Comparison of ENCODE assay signal across 1 cellular context in genomic region chr3:86991482-86991815, GRCh38.
TF ChIP-seq lines count a peak whose summit lies in the region.

No MANE protein-coding gene starts in this region.

TF ChIP-seq in H1, 55 proteins besides CTCF, POLR2A, EP300 and RAD21:
- TF ChIP-seq BCL11A (IDR thresholded peaks at IDR 0.05; ENCODE audit: low read depth in 2 of 2, low read length in 2 of 2) (no peak), POLR2AphosphoS5 (IDR thresholded peaks at IDR 0.05; ENCODE audit: low read depth, low read length) (no peak), E2F6 (IDR thresholded peaks at IDR 0.05) (no peak), TAF7 (optimal IDR thresholded peaks at IDR 0.05; ENCODE audit: borderline replicate concordance, low read depth, low read length) (no peak), CREB1 (IDR thresholded peaks at IDR 0.05) (no peak), EZH2 (IDR thresholded peaks at IDR 0.05; ENCODE audit: low read depth, low read length, severe bottlenecking) (no peak), ATF3 (IDR thresholded peaks at IDR 0.05; ENCODE audit: insufficient read depth, low read depth, low read length) (no peak), TBP (IDR thresholded peaks at IDR 0.05; ENCODE audit: low read depth, low read length) (no peak), JUND (IDR thresholded peaks at IDR 0.05; ENCODE audit: low read length) (no peak), SIN3A (conservative IDR thresholded peaks at IDR 0.05 in 1 of 2, IDR thresholded peaks at IDR 0.05 in 1 of 2; ENCODE audit: low read depth in 1 of 2, low read length in 2 of 2) (no peak)
